ENCODE assay signal across 8 cellular contexts in the genomic region with DNA sequence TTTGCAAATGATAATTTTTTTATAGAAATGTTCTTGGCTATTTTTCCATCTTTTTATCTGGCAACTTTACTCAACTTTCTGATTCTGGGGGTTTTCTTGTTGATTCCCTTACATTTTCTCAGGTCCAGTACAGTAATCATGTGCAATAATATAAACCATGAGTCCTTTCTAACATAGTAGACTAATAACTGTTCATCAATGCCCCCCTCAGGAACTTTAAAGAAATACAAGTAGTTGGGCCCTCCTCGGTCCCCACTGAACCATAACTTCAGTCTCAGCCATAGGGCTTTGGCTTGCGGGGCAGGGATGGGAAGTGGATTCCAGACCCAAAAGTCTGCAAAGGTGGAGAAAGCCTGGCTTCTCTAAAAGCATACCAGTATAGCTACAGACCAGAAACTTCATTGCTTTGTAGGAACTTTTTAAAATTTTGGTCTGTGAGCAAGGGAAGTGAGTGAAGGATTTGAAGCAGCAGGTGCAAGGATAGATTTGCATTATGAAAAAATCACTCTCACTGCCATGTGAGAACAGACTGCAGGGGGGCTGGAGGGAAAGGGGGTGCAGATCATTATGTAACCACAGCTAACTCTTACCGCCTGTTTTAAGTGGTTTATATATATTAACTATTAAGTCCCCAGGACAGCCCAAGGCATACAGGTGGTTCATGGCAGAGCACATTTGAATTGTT. TPM values are rescaled to one million over a fixed set of nuclear protein-coding genes. Genes with fewer than 3 reads are reported as not detected.
DNase-seq lines count a peak whose midpoint lies in the region; ATAC-seq and TF ChIP-seq lines count a peak whose summit lies in the region.

No MANE protein-coding gene starts in this region.

- no peaks in the 10 kb centered on the region for H3K36me3 ChIP-seq in lower lobe of right lung

- H3K9me3 ChIP-seq in lower lobe of right lung = no peaks in the 10 kb centered on the region

- H3K27ac ChIP-seq in lower lobe of right lung = no peak overlapping the region

- TF ChIP-seq CTCF in astrocyte of the spinal cord (IDR thresholded peaks at IDR 0.05; ENCODE audit: low read depth, low read length) = peak; percentile 43
- peak; percentile 13 for TF ChIP-seq CTCF in lower lobe of right lung (IDR thresholded peaks at IDR 0.05)

- ATAC-seq in activated CD4-positive, alpha-beta T cell treated with anti-CD3 and anti-CD28 coated beads for 36 hours = peak; percentile 70
- no peak for ATAC-seq in lower lobe of right lung

- intact Hi-C loops in activated CD4-positive, alpha-beta T cell treated with anti-CD3 and anti-CD28 coated beads for 36 hours (cut with DNase I, micrococcal nuclease) = loop anchor here (1.0 to 10.0 kb wide), 4 partner anchors 33 to 176 kb away; no protein-coding TSS in a partner anchor
- intact Hi-C loops in lower lobe of right lung (cut with DNase I) = no loop called here

- no peaks in the 10 kb centered on the region for H3K4me1 ChIP-seq in lower lobe of right lung

- H3K4me1 Mint-ChIP-seq in activated CD4-positive, alpha-beta T cell treated with anti-CD3 and anti-CD28 coated beads for 36 hours = peaks cover 4% of the 10 kb centered on the region
- no peaks in the 10 kb centered on the region for H3K4me1 Mint-ChIP-seq in activated CD4-positive, alpha-beta T cell treated with anti-CD3 and anti-CD28 coated beads, Interleukin-2, amount 10 ng/mL, durations not matched to agents 7 days and 5 days

- CTCF ChIA-PET in activated CD4-positive, alpha-beta T cell treated with anti-CD3 and anti-CD28 coated beads for 36 hours (lab: Charles Lee) = interaction anchor here (0.7 to 1.2 kb wide), 3 partner anchors 21 to 161 kb away, joined by 3 to 4 read pairs (median 3); no protein-coding TSS in a partner anchor
- CTCF ChIA-PET in activated CD4-positive, alpha-beta T cell treated with anti-CD3 and anti-CD28 coated beads, Interleukin-2, amount 10 ng/mL, durations not matched to agents 7 days and 5 days (lab: Charles Lee) = no interaction called here

- no peaks in the 10 kb centered on the region for H3K9me3 Mint-ChIP-seq in activated CD4-positive, alpha-beta T cell treated with anti-CD3 and anti-CD28 coated beads for 36 hours (ENCODE audit: low read depth)
- no peaks in the 10 kb centered on the region for H3K9me3 Mint-ChIP-seq in activated CD4-positive, alpha-beta T cell treated with anti-CD3 and anti-CD28 coated beads, Interleukin-2, amount 10 ng/mL, durations not matched to agents 7 days and 5 days

- no peaks in the 10 kb centered on the region for H3K27me3 ChIP-seq in lower lobe of right lung (ENCODE audit: low read depth)

- no peaks in the 10 kb centered on the region for H3K36me3 Mint-ChIP-seq in activated CD4-positive, alpha-beta T cell treated with anti-CD3 and anti-CD28 coated beads for 36 hours (ENCODE audit: low read depth)
- H3K36me3 Mint-ChIP-seq in activated CD4-positive, alpha-beta T cell treated with anti-CD3 and anti-CD28 coated beads, Interleukin-2, amount 10 ng/mL, durations not matched to agents 7 days and 5 days (ENCODE audit: low read depth) = no peaks in the 10 kb centered on the region

- in situ Hi-C loops in astrocyte of the spinal cord (cut with HindIII; ENCODE audit: low sequenced_read_pairs) = no loop called here

- H3K27me3 Mint-ChIP-seq in activated CD4-positive, alpha-beta T cell treated with anti-CD3 and anti-CD28 coated beads for 36 hours = peaks cover 17% of the 10 kb centered on the region
- peaks cover 7% of the 10 kb centered on the region for H3K27me3 Mint-ChIP-seq in activated CD4-positive, alpha-beta T cell treated with anti-CD3 and anti-CD28 coated beads, Interleukin-2, amount 10 ng/mL, durations not matched to agents 7 days and 5 days

- DNase-seq in activated CD4-positive, alpha-beta T cell treated with anti-CD3 and anti-CD28 coated beads for 36 hours = no peak
- no peak for DNase-seq in activated CD4-positive, alpha-beta T cell treated with anti-CD3 and anti-CD28 coated beads, Interleukin-2, amount 10 ng/mL, durations not matched to agents 7 days and 5 days
- DNase-seq in Kasumi-1 (lab: John Stamatoyannopoulos, UW) = peak; percentile 46 to 55
- peak; percentile 46 for DNase-seq in astrocyte of the spinal cord (ENCODE audit: low read depth, low spot score)
- no peak for DNase-seq in lower lobe of right lung
- no peak for DNase-seq in activated naive CD4-positive, alpha-beta T cell treated with anti-CD3 and anti-CD28 coated beads, Interleukin-2, amount 50 U/mL, for 16 hours
- DNase-seq in NCI-H187 treated with DMSO at 0.1 percent for 48 hours (lab: John Stamatoyannopoulos, UW) = no peak
- no peak for DNase-seq in NCI-H226

- H3K4me3 ChIP-seq in astrocyte of the spinal cord (ENCODE audit: low read depth, low read length) (no peak overlapping the region), lower lobe of right lung (no peak overlapping the region)

- H3K4me3 Mint-ChIP-seq in activated CD4-positive, alpha-beta T cell treated with anti-CD3 and anti-CD28 coated beads for 36 hours = no peak overlapping the region
- no peak overlapping the region for H3K4me3 Mint-ChIP-seq in activated CD4-positive, alpha-beta T cell treated with anti-CD3 and anti-CD28 coated beads, Interleukin-2, amount 10 ng/mL, durations not matched to agents 7 days and 5 days

- POLR2A ChIA-PET in activated CD4-positive, alpha-beta T cell treated with anti-CD3 and anti-CD28 coated beads for 36 hours (lab: Charles Lee) = no interaction called here
- POLR2A ChIA-PET in activated CD4-positive, alpha-beta T cell treated with anti-CD3 and anti-CD28 coated beads, Interleukin-2, amount 10 ng/mL, durations not matched to agents 7 days and 5 days (lab: Charles Lee) = no interaction called here

- H3K27ac Mint-ChIP-seq in activated CD4-positive, alpha-beta T cell treated with anti-CD3 and anti-CD28 coated beads for 36 hours = no peak overlapping the region
- H3K27ac Mint-ChIP-seq in activated CD4-positive, alpha-beta T cell treated with anti-CD3 and anti-CD28 coated beads, Interleukin-2, amount 10 ng/mL, durations not matched to agents 7 days and 5 days = no peak overlapping the region

RNA-seq across cellular contexts. Expression of a gene that starts 10.5 kb away (rescaled TPM):
- under 1 TPM; 0.33 to 0.48 TPM for total RNA-seq in activated CD4-positive, alpha-beta T cell treated with anti-CD3 and anti-CD28 coated beads for 36 hours
- under 1 TPM; 0.08 to 0.12 TPM for total RNA-seq in activated CD4-positive, alpha-beta T cell treated with anti-CD3 and anti-CD28 coated beads, Interleukin-2, amount 10 ng/mL, durations not matched to agents 7 days and 5 days
- 5.2 TPM for total RNA-seq in lower lobe of right lung

Comparison
In these comparisons a context has a peak if more than half of its experiments do, and no peak if none do; other contexts are left out.
1. DNase-seq: peak in Kasumi-1 (2 of 2) and astrocyte of the spinal cord (single experiment); none in activated CD4-positive, alpha-beta T cell treated with anti-CD3 and anti-CD28 coated beads for 36 hours (single experiment), activated CD4-positive, alpha-beta T cell treated with anti-CD3 and anti-CD28 coated beads, Interleukin-2, amount 10 ng/mL, durations not matched to agents 7 days and 5 days (single experiment), lower lobe of right lung (single experiment), activated naive CD4-positive, alpha-beta T cell treated with anti-CD3 and anti-CD28 coated beads, Interleukin-2, amount 50 U/mL, for 16 hours (single experiment), NCI-H187 treated with DMSO at 0.1 percent for 48 hours (single experiment) and NCI-H226 (single experiment).